ENCODE assay signal across 18 cellular contexts in genomic region chr12:132451172-132451835, GRCh38. TPM values are rescaled to one million over a fixed set of nuclear protein-coding genes. Genes with fewer than 3 reads are reported as not detected.
DNase-seq lines count a peak whose midpoint lies in the region; ATAC-seq, FAIRE-seq and TF ChIP-seq lines count a peak whose summit lies in the region.
"Had no signal": no experiment of that assay in that cellular context is flagged by ENCODE, and none has a peak within 500 bp of the region (broad histone marks: within the 10 kb centered on the region; RNA-seq: fewer than 3 reads in every experiment).

No MANE protein-coding gene starts in this region.

- no peaks in the 10 kb centered on the region for H3K36me3 Mint-ChIP-seq in naive B cell
- H3K36me3 Mint-ChIP-seq in CD14-positive monocyte: no peaks in the 10 kb centered on the region

- H3K27ac ChIP-seq in upper lobe of right lung: no peak overlapping the region
- H3K27ac ChIP-seq: adrenal gland, left lung, prostate gland, suprapubic skin had no signal

- intact Hi-C loops in upper lobe of right lung (cut with DNase I): no loop called here
- intact Hi-C loops in CD14-positive monocyte (cut with micrococcal nuclease): no loop called here

- H3K27ac Mint-ChIP-seq in naive B cell: peak overlapping the region in 5 of 6 donors; percentile 39 to 94 (median 86)
- H3K27ac Mint-ChIP-seq in CD14-positive monocyte: no peak overlapping the region
- H3K27ac Mint-ChIP-seq: activated CD4-positive, alpha-beta T cell treated with anti-CD3 and anti-CD28 coated beads, Interleukin-2, amount 10 ng/mL, durations not matched to agents 7 days and 5 days; activated T-cell treated with anti-CD3 and anti-CD28 coated beads, Interleukin-2, amount 50 U/mL, for 24 hours had no signal

- H3K27me3 ChIP-seq in upper lobe of right lung: peaks cover 9% of the 10 kb centered on the region
- H3K27me3 ChIP-seq: BE2C had no signal

- ATAC-seq in HG03432 (IDR thresholded peaks at IDR 0.05; ENCODE audit: unreplicated experiment) (peak; percentile 64), naive B cell (ENCODE audit: low read depth in 2 of 2) (peak; percentile 77 to 78), upper lobe of right lung (no peak)
- ATAC-seq: left lung had no signal

- peak overlapping the region in 6 of 8 donors; percentile 32 to 81 (median 44) for H3K4me3 Mint-ChIP-seq in naive B cell
- H3K4me3 Mint-ChIP-seq in CD14-positive monocyte: no peak overlapping the region
- H3K4me3 Mint-ChIP-seq: activated CD4-positive, alpha-beta T cell treated with anti-CD3 and anti-CD28 coated beads, Interleukin-2, amount 10 ng/mL, durations not matched to agents 7 days and 5 days; activated T-cell treated with anti-CD3 and anti-CD28 coated beads, Interleukin-2, amount 50 U/mL, for 24 hours had no signal

- H3K27me3 Mint-ChIP-seq in naive B cell (no peaks in the 10 kb centered on the region), CD14-positive monocyte (ENCODE audit: low read depth in 3 of 3) (peaks cover 19 to 45% (median 30%) of the 10 kb centered on the region in 3 donors)
- H3K27me3 Mint-ChIP-seq: activated T-cell treated with anti-CD3 and anti-CD28 coated beads, Interleukin-2, amount 50 U/mL, for 24 hours had no signal

- H3K4me1 ChIP-seq in upper lobe of right lung: no peaks in the 10 kb centered on the region
- H3K4me1 ChIP-seq: adrenal gland, BE2C, prostate gland had no signal

- H3K9me3 ChIP-seq in upper lobe of right lung: no peaks in the 10 kb centered on the region
- H3K9me3 ChIP-seq: adrenal gland, BE2C, left lung, prostate gland, suprapubic skin had no signal

- no peak for TF ChIP-seq CTCF in GM10266 (IDR thresholded peaks at IDR 0.05; ENCODE audit: control insufficient read depth, insufficient read depth, low read depth, missing control alignments)
- no peak for TF ChIP-seq CTCF in upper lobe of right lung (IDR thresholded peaks at IDR 0.05)
- TF ChIP-seq CTCF in CD14-positive monocyte (IDR thresholded peaks at IDR 0.05): no peak

- H3K4me3 ChIP-seq in upper lobe of right lung: no peak overlapping the region
- H3K4me3 ChIP-seq: adrenal gland, left lung, prostate gland, suprapubic skin had no signal

- H3K9me3 Mint-ChIP-seq in naive B cell (no peaks in the 10 kb centered on the region), CD14-positive monocyte (peaks cover 0 to 7% (median 1%) of the 10 kb centered on the region in 7 donors)
- H3K9me3 Mint-ChIP-seq: activated T-cell treated with anti-CD3 and anti-CD28 coated beads, Interleukin-2, amount 50 U/mL, for 24 hours had no signal

- H3K4me1 Mint-ChIP-seq in naive B cell (peaks cover 31 to 75% (median 59%) of the 10 kb centered on the region in 3 donors), CD14-positive monocyte (peaks cover under 1% of the 10 kb centered on the region)

- DNase-seq in GM10266 (ENCODE audit: extremely low spot score): peak; percentile 79
- peak; percentile 74 for DNase-seq in GM19238 (ENCODE audit: insufficient read length, low spot score)
- DNase-seq in naive B cell: peak; percentile 68
- DNase-seq in upper lobe of right lung: no peak
- DNase-seq in CD14-positive monocyte (ENCODE audit: low spot score): no peak
- no peak for DNase-seq in GM19239 (ENCODE audit: insufficient read length, low spot score)
- DNase-seq: activated CD4-positive, alpha-beta T cell treated with anti-CD3 and anti-CD28 coated beads, Interleukin-2, amount 10 ng/mL, durations not matched to agents 7 days and 5 days; activated T-cell treated with anti-CD3 and anti-CD28 coated beads, Interleukin-2, amount 50 U/mL, for 24 hours; adrenal gland; BE2C; central memory CD4-positive, alpha-beta T cell; DMS53; SIG-M5 had no signal

- H3K36me3 ChIP-seq in upper lobe of right lung: no peaks in the 10 kb centered on the region
- H3K36me3 ChIP-seq: adrenal gland, BE2C, left lung, prostate gland, suprapubic skin had no signal

- no peak for FAIRE-seq in GM19239 (lab: Jason Lieb, UNC)
- FAIRE-seq: endometrium had no signal

RNA-seq across cellular contexts. Expression of gene FBRSL1, which starts 38.6 kb away (rescaled TPM):
- polyA plus RNA-seq in naive B cell (ENCODE audit: low read depth in 6 of 6) (1 to 10 TPM in 5 of 6 donors, under 1 TPM in 1; 0.60 to 5.8 (median 2.9) TPM), CD14-positive monocyte (under 1 TPM; 0.39 to 0.74 TPM)
- total RNA-seq in upper lobe of right lung: 49.5 TPM

Comparison
In these comparisons a context has a peak if more than half of its experiments do, and no peak if none do; other contexts are left out.
1. DNase-seq: peak in GM10266 (single experiment), GM19238 (single experiment) and naive B cell (single experiment); none in upper lobe of right lung (single experiment), CD14-positive monocyte (single experiment) and GM19239 (single experiment).
2. H3K27ac Mint-ChIP-seq: peak in naive B cell (5 of 6); none in CD14-positive monocyte (0 of 7).
3. H3K4me3 Mint-ChIP-seq: peak in naive B cell (6 of 8); none in CD14-positive monocyte (0 of 2).